Comparison of ENCODE assay signal across 8 cellular contexts in the genomic region with DNA sequence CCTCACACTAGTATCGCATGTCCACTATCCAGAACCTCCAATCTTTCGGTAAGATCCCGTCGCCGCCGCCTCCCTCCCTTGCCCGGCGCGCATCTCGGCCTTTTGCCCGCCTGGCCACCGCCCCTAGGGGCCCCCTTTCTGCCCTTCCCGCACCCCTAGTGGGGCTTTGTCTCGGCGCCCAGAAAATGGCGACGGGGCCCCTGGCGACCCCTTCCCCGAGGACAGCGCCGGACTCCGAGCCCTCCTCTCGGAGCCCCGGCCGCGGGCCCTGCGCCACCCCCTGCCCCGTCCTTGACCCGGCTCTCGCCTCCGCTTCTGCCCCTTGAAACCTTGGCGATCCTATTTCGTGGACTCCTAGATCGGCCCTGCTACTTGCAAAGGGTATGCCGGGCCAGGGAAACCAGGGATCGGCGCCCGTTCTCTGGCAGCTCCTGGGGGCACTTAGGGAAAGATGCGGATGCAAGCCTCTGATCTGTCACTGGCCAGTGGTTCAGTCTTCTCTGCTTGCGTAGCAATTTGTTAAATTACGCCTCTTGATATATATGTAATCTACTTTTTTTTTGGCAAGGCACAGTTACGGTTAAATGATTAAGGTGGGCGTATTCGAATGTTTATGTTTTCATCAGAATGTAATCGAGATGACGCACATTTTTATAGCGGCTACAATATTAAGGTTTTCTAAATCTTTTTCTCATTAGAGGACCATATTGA. TPM values are rescaled to one million over a fixed set of nuclear protein-coding genes. Genes with fewer than 3 reads are reported as not detected.
DNase-seq lines count a peak whose midpoint lies in the region; ATAC-seq and TF ChIP-seq lines count a peak whose summit lies in the region.

No MANE protein-coding gene starts in this region.

- peaks cover 0 to 27% of the 10 kb centered on the region in 2 donors for H3K36me3 ChIP-seq in adrenal gland (replicated peaks in 1 of 2)
- peaks cover 0 to 43% (median 31%) of the 10 kb centered on the region in 9 donors for H3K36me3 ChIP-seq in heart right ventricle
- peaks cover 3% of the 10 kb centered on the region in 2 experiments for H3K36me3 ChIP-seq in trophoblast cell (ENCODE audit: control insufficient read depth in 1 of 2, insufficient read depth in 2 of 2, low read length in 2 of 2)

- peak overlapping the region; percentile 82 to 98 (median 94) for H3K27ac ChIP-seq in adrenal gland
- H3K27ac ChIP-seq in heart right ventricle, result peak overlapping the region; percentile 90 to 100 (median 98)
- H3K27ac ChIP-seq in trophoblast cell (ENCODE audit: low read depth, low read length), result peak overlapping the region; percentile 72

- no peak overlapping the region for H3K23ac ChIP-seq in trophoblast cell (ENCODE audit: low read length)

- peak overlapping the region; percentile 44 for H2AK5ac ChIP-seq in trophoblast cell (ENCODE audit: low read length)

- peak overlapping the region; percentile 72 for H3K4me2 ChIP-seq in trophoblast cell (ENCODE audit: low read length)

- peak overlapping the region; percentile 67 for H4K91ac ChIP-seq in trophoblast cell (ENCODE audit: low read depth, low read length)

- H3K14ac ChIP-seq in trophoblast cell (ENCODE audit: low read length), result peak overlapping the region; percentile 76

- 0 to 1% (median 0%) methylated on average over 14 to 47 of the region's 47 CpGs for WGBS in adrenal gland, 4 donors
- WGBS in heart right ventricle, 2 donors, result 0% methylated on average over 47 of the region's 47 CpGs
- WGBS in trophoblast cell (ENCODE audit: extremely low coverage, insufficient coverage, insufficient read length), result no CpG with 5 or more reads among the region's 47 CpGs

- intact Hi-C loops in Right ventricle myocardium inferior (cut with DNase I) (loop anchor here (1.0 to 10.0 kb wide), 3 partner anchors 18 to 585 kb away; no protein-coding TSS in a partner anchor), cardiac septum (cut with DNase I) (loop anchor here (2.0 to 5.0 kb wide), 3 partner anchors 19 to 147 kb away; partner anchors contain the start of gene RPL14), adrenal gland (cut with DNase I) (no loop called here), heart right ventricle (cut with DNase I) (loop anchor here in 5 of 10 donors (2.0 to 10.0 kb wide), 7 partner anchors 63 to 903 kb away; partner anchors contain the start of genes RPL14 (in 1 of the 5) and RPSA (in 1 of the 5))

- H3K9ac ChIP-seq in trophoblast cell (ENCODE audit: low read length), result peak overlapping the region; percentile 88

- H3K4me1 ChIP-seq in adrenal gland (replicated peaks in 1 of 2) (peaks cover 16 to 42% of the 10 kb centered on the region in 2 donors), heart right ventricle (peaks cover 0 to 58% (median 43%) of the 10 kb centered on the region in 9 donors), trophoblast cell (ENCODE audit: control insufficient read depth in 1 of 2, insufficient read depth in 2 of 2, low read length in 2 of 2) (peaks cover 0 to 1% of the 10 kb centered on the region in 2 experiments)

- peak; percentile 27 for ATAC-seq in Right ventricle myocardium inferior
- peak; percentile 30 for ATAC-seq in HG02759 (IDR thresholded peaks at IDR 0.05; ENCODE audit: unreplicated experiment)
- peak; percentile 19 to 68 (median 27) for ATAC-seq in heart right ventricle

- peak overlapping the region; percentile 60 for H2BK120ac ChIP-seq in trophoblast cell (ENCODE audit: insufficient read depth, low read length, poor library complexity)

- peak overlapping the region; percentile 72 to 100 (median 84) for H3K4me3 ChIP-seq in adrenal gland
- peak overlapping the region; percentile 65 to 98 (median 90) for H3K4me3 ChIP-seq in heart right ventricle
- peak overlapping the region; percentile 90 for H3K4me3 ChIP-seq in trophoblast cell (ENCODE audit: low read depth, low read length)

- TF ChIP-seq CTCF in adrenal gland (IDR thresholded peaks at IDR 0.05), result no peak
- TF ChIP-seq CTCF in heart right ventricle (IDR thresholded peaks at IDR 0.05), result no peak

- peaks cover 6% of the 10 kb centered on the region for H3K79me2 ChIP-seq in trophoblast cell (ENCODE audit: control insufficient read depth, insufficient read depth, low read length, poor library complexity)

- TF ChIP-seq POLR2A in adrenal gland (IDR thresholded peaks at IDR 0.05), result no peak

- peak overlapping the region; percentile 68 for H2BK5ac ChIP-seq in trophoblast cell (ENCODE audit: low read depth, low read length, poor library complexity)

- H4K8ac ChIP-seq in trophoblast cell (ENCODE audit: low read depth, low read length), result peak overlapping the region; percentile 95

- H3K9me3 ChIP-seq in adrenal gland (replicated peaks in 1 of 3) (no peaks in the 10 kb centered on the region), heart right ventricle (no peaks in the 10 kb centered on the region), trophoblast cell (ENCODE audit: insufficient read depth, low read depth, low read length) (no peaks in the 10 kb centered on the region)

- H3K4ac ChIP-seq in trophoblast cell (ENCODE audit: low read depth, low read length), result peak overlapping the region; percentile 81

- H2AFZ ChIP-seq in trophoblast cell (ENCODE audit: insufficient read depth, low read length, poor library complexity), result peak overlapping the region; percentile 79

- peaks cover 6% of the 10 kb centered on the region for H3K79me1 ChIP-seq in trophoblast cell (ENCODE audit: low read length)

- H3K27me3 ChIP-seq in adrenal gland (no peaks in the 10 kb centered on the region), heart right ventricle (no peaks in the 10 kb centered on the region), trophoblast cell (ENCODE audit: insufficient read depth, low read length) (no peaks in the 10 kb centered on the region)

- H2BK12ac ChIP-seq in trophoblast cell (ENCODE audit: low read length), result no peak overlapping the region

- DNase-seq in Right ventricle myocardium inferior (ENCODE audit: missing footprints), result no peak
- DNase-seq in cardiac septum (ENCODE audit: low spot score), result no peak
- DNase-seq in NCI-H345 (lab: John Stamatoyannopoulos, UW), result peak; percentile 17
- DNase-seq in adrenal gland, result peak; percentile 58 to 81 (median 65)
- peak in 1 of 2 donors; percentile 42 for DNase-seq in heart right ventricle
- peak; percentile 17 to 45 for DNase-seq in trophoblast cell
- DNase-seq in occipital lobe (lab: John Stamatoyannopoulos, UW), result no peak

- peak overlapping the region; percentile 88 for H3K18ac ChIP-seq in trophoblast cell (ENCODE audit: low read length)

- peak overlapping the region; percentile 88 for H4K12ac ChIP-seq in trophoblast cell (ENCODE audit: low read depth, low read length)

RNA-seq across cellular contexts. Expression of gene EIF1B, which starts 0.6 kb away (rescaled TPM):
- total RNA-seq in Right ventricle myocardium inferior (327 TPM), cardiac septum (261 TPM), adrenal gland (100 to 1,000 TPM in 1 of 8 donors, 10 to 100 TPM in 6, 1 to 10 TPM in 1; 8.8 to 133 (median 44.7) TPM), heart right ventricle (100 to 1,000 TPM; 203 to 381 (median 303) TPM), occipital lobe (55.4 TPM)
- polyA plus RNA-seq in adrenal gland (100 to 1,000 TPM in 1 of 3 donors, 10 to 100 TPM in 2; 46.4 to 119 (median 67.3) TPM), heart right ventricle (100 to 1,000 TPM; 111 to 202 TPM)
- 46.3 and 46.5 TPM in 2 replicates for polyA plus RNA-seq in trophoblast cell (2013)

Comparison
In these comparisons a context has a peak if more than half of its experiments do, and no peak if none do; other contexts are left out.
1. DNase-seq: peak in NCI-H345 (single experiment), adrenal gland (7 of 7) and trophoblast cell (2 of 2); none in Right ventricle myocardium inferior (single experiment), cardiac septum (single experiment) and occipital lobe (single experiment).
2. intact Hi-C loops: an anchor here in Right ventricle myocardium inferior (1.0 to 10.0 kb wide) and cardiac septum (2.0 to 5.0 kb wide); none called in adrenal gland.
3. Peak in every context shown above with its lines, with median percentiles within 50 percentile points of each other: ATAC-seq, H3K27ac ChIP-seq and H3K4me3 ChIP-seq.